ENCODE assay signal across 27 cellular contexts in genomic region chr6:45127185-45127584, GRCh38.
"Had no signal": no experiment of that assay in that cellular context is flagged by ENCODE, and none has a peak within 500 bp of the region (broad histone marks: within the 10 kb centered on the region; RNA-seq: fewer than 3 reads in every experiment).

No MANE protein-coding gene starts in this region.

- ATAC-seq: stimulated activated effector memory CD8-positive, alpha-beta T cell treated with anti-CD3 and anti-CD28 coated beads, Interleukin-12 subunit alpha, Interleukin-12 subunit beta, amount 100 ng/mL, for 72 hours; stimulated activated memory B cell treated with anti-CD40 and anti-IgM and Interleukin-4, amounts not matched to agents 10 μg/mL and 1 μg/mL and 100 μg/mL, for 72 hours; stimulated activated naive B cell treated with anti-CD40 and anti-IgM and Interleukin-4, amounts not matched to agents 10 μg/mL and 1 μg/mL and 100 μg/mL, for 72 hours; stimulated activated naive CD8-positive, alpha-beta T cell treated with anti-CD3 and anti-CD28 coated beads, Interleukin-15, amount 100 ng/mL, for 72 hours; stimulated activated naive CD8-positive, alpha-beta T cell treated with anti-CD3 and anti-CD28 coated beads, Interleukin-15, Interleukin-2, amounts not matched to agents 100 U/mL and 50 U/mL, for 24 hours; upper lobe of right lung had no signal

- FAIRE-seq: urothelium cell line had no signal

- H3K27ac ChIP-seq: stomach, suprapubic skin, testis, thoracic aorta, thyroid gland, tibial artery, tibial nerve, transverse colon, upper lobe of left lung, upper lobe of right lung, uterus, vagina had no signal

- H3K4me1 ChIP-seq: stomach, suprapubic skin, testis, thyroid gland, transverse colon, upper lobe of left lung, upper lobe of right lung, uterus, vagina had no signal

- H3K9me3 ChIP-seq: stomach, suprapubic skin, testis, thoracic aorta, thyroid gland, tibial artery, tibial nerve, transverse colon, upper lobe of left lung, upper lobe of right lung, uterus, vagina had no signal

- H3K4me3 ChIP-seq: stomach, suprapubic skin, testis, thoracic aorta, thyroid gland, tibial artery, tibial nerve, transverse colon, upper lobe of left lung, upper lobe of right lung, uterus, vagina had no signal

- DNase-seq: stimulated activated CD4-positive, alpha-beta T cell treated with anti-CD3 and anti-CD28 coated beads, Interleukin-2, amount 100 ng/mL, for 48 hours; stimulated activated CD4-positive, alpha-beta T cell treated with anti-CD3 and anti-CD28 coated beads, Interleukin-4, amount 100 ng/mL, for 1 hour; stimulated activated CD4-positive, alpha-beta T cell treated with anti-CD3 and anti-CD28 coated beads, Interleukin-4, amount 100 ng/mL, for 24 hours; stimulated activated CD4-positive, alpha-beta T cell treated with anti-CD3 and anti-CD28 coated beads, Interleukin-4, amount 100 ng/mL, for 4 hours; stimulated activated CD8-positive, alpha-beta memory T cell treated with anti-CD3 and anti-CD28 coated beads, Interleukin-4, amount 100 ng/mL, for 48 hours; stimulated activated naive B cell treated with anti-CD40 and anti-IgM and Interleukin-4, amounts not matched to agents 10 μg/mL and 1 μg/mL and 100 μg/mL, for 72 hours; stimulated activated naive CD4-positive, alpha-beta T cell; stimulated activated naive CD4-positive, alpha-beta T cell treated with Interleukin-2 at 50 U/mL for 16 hours; stimulated activated naive CD8-positive, alpha-beta T cell treated with anti-CD3 and anti-CD28 coated beads, Interleukin-15, amount 100 ng/mL, for 72 hours; stimulated activated naive CD8-positive, alpha-beta T cell treated with anti-CD3 and anti-CD28 coated beads, Interleukin-15, Interleukin-2, amounts not matched to agents 100 U/mL and 50 U/mL, for 24 hours; stomach; substantia nigra; testis; thyroid gland; tibial artery; transverse colon; trophoblast cell; upper lobe of left lung; upper lobe of right lung; uterus had no signal

- H3K27me3 ChIP-seq: stomach, suprapubic skin, testis, thyroid gland, tibial artery, tibial nerve, transverse colon, upper lobe of left lung, upper lobe of right lung, uterus, vagina had no signal

- H3K36me3 ChIP-seq: stomach, suprapubic skin, thoracic aorta, thyroid gland, tibial artery, tibial nerve, transverse colon, upper lobe of left lung, upper lobe of right lung, uterus, vagina had no signal
